ENCODE assay signal across 1 cellular context in the genomic region with DNA sequence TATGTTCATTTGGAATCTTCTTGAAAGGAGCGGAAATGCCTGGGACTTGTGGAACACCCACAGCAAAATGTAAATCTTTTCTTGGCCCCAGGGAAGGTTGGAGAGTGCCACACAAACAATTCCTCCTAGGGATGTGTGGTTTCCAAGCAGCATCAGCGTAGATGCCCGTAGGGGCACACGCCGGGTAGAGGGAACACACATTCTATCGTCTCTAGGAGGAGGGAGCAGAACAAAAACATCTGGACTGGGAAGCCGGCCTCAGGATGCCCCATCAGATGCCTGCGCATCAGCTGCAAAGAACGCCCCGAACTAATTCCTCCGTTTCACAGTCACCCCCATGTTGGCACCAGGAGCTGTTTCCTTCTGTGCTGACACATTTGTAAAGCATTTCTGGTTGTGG.
TF ChIP-seq lines count a peak whose summit lies in the region.

No MANE protein-coding gene starts in this region.

TF ChIP-seq in IMR-90, 13 proteins besides CTCF, POLR2A, EP300 and RAD21 (continued from another document):
- TF ChIP-seq, protein P1, sequence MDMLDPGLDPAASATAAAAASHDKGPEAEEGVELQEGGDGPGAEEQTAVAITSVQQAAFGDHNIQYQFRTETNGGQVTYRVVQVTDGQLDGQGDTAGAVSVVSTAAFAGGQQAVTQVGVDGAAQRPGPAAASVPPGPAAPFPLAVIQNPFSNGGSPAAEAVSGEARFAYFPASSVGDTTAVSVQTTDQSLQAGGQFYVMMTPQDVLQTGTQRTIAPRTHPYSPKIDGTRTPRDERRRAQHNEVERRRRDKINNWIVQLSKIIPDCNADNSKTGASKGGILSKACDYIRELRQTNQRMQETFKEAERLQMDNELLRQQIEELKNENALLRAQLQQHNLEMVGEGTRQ (IDR thresholded peaks at IDR 0.05; ENCODE audit: low read depth, low read length): no peak
- TF ChIP-seq MAZ (IDR thresholded peaks at IDR 0.05; ENCODE audit: borderline replicate concordance, low read depth, low read length): no peak
- TF ChIP-seq BHLHE40 (IDR thresholded peaks at IDR 0.05; ENCODE audit: low read depth, low read length): no peak
- TF ChIP-seq MAFK (IDR thresholded peaks at IDR 0.05; ENCODE audit: low read depth, low read length): no peak
- TF ChIP-seq, protein P2, sequence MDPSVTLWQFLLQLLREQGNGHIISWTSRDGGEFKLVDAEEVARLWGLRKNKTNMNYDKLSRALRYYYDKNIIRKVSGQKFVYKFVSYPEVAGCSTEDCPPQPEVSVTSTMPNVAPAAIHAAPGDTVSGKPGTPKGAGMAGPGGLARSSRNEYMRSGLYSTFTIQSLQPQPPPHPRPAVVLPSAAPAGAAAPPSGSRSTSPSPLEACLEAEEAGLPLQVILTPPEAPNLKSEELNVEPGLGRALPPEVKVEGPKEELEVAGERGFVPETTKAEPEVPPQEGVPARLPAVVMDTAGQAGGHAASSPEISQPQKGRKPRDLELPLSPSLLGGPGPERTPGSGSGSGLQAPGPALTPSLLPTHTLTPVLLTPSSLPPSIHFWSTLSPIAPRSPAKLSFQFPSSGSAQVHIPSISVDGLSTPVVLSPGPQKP (IDR thresholded peaks at IDR 0.05; ENCODE audit: borderline replicate concordance, low read depth, low read length): no peak
- no peak for TF ChIP-seq RCOR1 (IDR thresholded peaks at IDR 0.05; ENCODE audit: insufficient replicate concordance, low read length)
- no peak for TF ChIP-seq RFX5 (IDR thresholded peaks at IDR 0.05; ENCODE audit: low read depth, low read length)
- no peak for TF ChIP-seq CEBPB (IDR thresholded peaks at IDR 0.05; ENCODE audit: low read depth, low read length)
- no peak for TF ChIP-seq NFE2L2 (IDR thresholded peaks at IDR 0.05; ENCODE audit: low read depth, low read length)
TF ChIP-seq in IMR-90: peak in this region for 0.
